In the genomic region with DNA sequence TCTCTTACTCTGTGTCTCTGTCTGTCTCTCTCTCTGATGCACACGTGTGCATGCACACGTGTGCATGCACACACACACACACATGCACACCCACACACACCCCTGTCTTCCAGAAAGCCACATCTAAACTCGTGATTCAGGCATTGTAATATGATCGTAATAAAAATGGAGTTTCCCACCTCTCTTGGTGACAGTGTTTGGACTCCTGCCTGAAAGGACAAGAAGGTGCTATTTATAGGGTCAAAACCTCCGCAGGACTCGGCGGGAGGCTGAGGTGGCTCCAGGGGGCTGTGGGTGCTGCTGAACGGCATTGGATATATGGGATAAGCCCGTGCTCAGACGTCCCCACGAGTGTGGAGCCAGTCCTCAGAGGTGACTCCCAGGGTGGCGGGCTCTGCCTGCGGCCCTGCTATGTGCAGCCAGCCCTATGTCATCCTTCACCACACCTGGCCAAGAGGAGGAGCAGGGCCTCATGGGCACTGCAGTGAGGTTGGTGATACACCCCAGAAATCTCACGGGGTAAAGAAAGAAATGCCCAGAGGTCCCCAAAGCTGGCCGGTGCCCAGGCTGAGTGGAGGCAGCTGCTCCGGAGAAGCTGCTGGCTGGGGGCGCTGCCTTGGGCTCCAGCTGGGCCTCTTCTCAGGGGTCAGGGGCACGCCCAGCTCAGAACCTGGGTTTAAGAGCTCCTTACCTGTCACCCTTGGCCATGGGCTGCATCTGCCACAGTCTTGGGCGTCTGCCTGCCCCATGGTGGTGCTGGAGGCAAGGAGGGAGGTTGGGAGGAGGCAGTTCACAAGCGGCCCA, we compare ENCODE assay signal across 1 cellular context.
A peak's percentile ranks its signal among the peaks of the same experiment; 100 is the strongest.
TF ChIP-seq lines count a peak whose summit lies in the region.

No MANE protein-coding gene starts in this region.

TF ChIP-seq in HepG2, 621 proteins besides CTCF, POLR2A, EP300 and RAD21:
- TF ChIP-seq SNRNP70 (IDR thresholded peaks at IDR 0.05; ENCODE audit: low read depth, low read length) (no peak), ISX (CRISPR knock-in tag; conservative IDR thresholded peaks at IDR 0.05) (no peak), POLR2G (IDR thresholded peaks at IDR 0.05; ENCODE audit: low read depth, low read length) (no peak)
- TF ChIP-seq, protein P1, sequence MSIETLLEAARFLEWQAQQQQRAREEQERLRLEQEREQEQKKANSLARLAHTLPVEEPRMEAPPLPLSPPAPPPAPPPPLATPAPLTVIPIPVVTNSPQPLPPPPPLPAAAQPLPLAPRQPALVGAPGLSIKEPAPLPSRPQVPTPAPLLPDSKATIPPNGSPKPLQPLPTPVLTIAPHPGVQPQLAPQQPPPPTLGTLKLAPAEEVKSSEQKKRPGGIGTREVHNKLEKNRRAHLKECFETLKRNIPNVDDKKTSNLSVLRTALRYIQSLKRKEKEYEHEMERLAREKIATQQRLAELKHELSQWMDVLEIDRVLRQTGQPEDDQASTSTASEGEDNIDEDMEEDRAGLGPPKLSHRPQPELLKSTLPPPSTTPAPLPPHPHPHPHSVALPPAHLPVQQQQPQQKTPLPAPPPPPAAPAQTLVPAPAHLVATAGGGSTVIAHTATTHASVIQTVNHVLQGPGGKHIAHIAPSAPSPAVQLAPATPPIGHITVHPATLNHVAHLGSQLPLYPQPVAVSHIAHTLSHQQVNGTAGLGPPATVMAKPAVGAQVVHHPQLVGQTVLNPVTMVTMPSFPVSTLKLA (IDR thresholded peaks at IDR 0.05): peak; percentile 72
